In genomic region chr18:36950960-36951359, GRCh38 we compare ENCODE assay signal across 28 cellular contexts.
"Had no signal": no experiment of that assay in that cellular context is flagged by ENCODE, and none has a peak within 500 bp of the region (broad histone marks: within the 10 kb centered on the region; RNA-seq: fewer than 3 reads in every experiment).

No MANE protein-coding gene starts in this region.

- H3K9me3 Mint-ChIP-seq: dendritic cell treated with granulocyte-macrophage colony-stimulating factor and Interleukin-4, amounts not matched to agents 40 ng/mL and 50 ng/mL, for 4 days; effector memory CD8-positive, alpha-beta T cell had no signal

- H3K36me3 ChIP-seq: colonic mucosa, esophagus squamous epithelium, gastrocnemius medialis, heart left ventricle, heart right ventricle had no signal

- H3K27ac Mint-ChIP-seq: dendritic cell treated with granulocyte-macrophage colony-stimulating factor and Interleukin-4, amounts not matched to agents 40 ng/mL and 50 ng/mL, for 4 days; effector memory CD8-positive, alpha-beta T cell had no signal

- H3K27me3 Mint-ChIP-seq: dendritic cell treated with granulocyte-macrophage colony-stimulating factor and Interleukin-4, amounts not matched to agents 40 ng/mL and 50 ng/mL, for 4 days; effector memory CD8-positive, alpha-beta T cell had no signal

- H3K4me3 Mint-ChIP-seq: dendritic cell treated with granulocyte-macrophage colony-stimulating factor and Interleukin-4, amounts not matched to agents 40 ng/mL and 50 ng/mL, for 4 days; effector memory CD8-positive, alpha-beta T cell; endodermal cell had no signal

- ATAC-seq: effector memory CD8-positive, alpha-beta T cell; esophagus mucosa; foreskin keratinocyte; gastrocnemius medialis; gastroesophageal sphincter; heart left ventricle; heart right ventricle had no signal

- H3K4me3 ChIP-seq: colonic mucosa, coronary artery, dorsolateral prefrontal cortex, esophagus muscularis mucosa, esophagus squamous epithelium, gastrocnemius medialis, gastroesophageal sphincter, heart left ventricle, heart right ventricle had no signal

- DNase-seq: colonic mucosa; cortex of kidney; dermis blood vessel endothelial cell; dorsolateral prefrontal cortex; effector CD4-positive, alpha-beta T cell; effector CD8-positive, alpha-beta T cell; effector memory CD4-positive, alpha-beta T cell; effector memory CD8-positive, alpha-beta T cell; endodermal cell; esophagus squamous epithelium; foreskin fibroblast; foreskin keratinocyte; foreskin melanocyte; gastrocnemius medialis; glutamatergic neuron; head of caudate nucleus; heart left ventricle; heart right ventricle had no signal

- H3K4me1 ChIP-seq: colonic mucosa, esophagus squamous epithelium, gastrocnemius medialis, heart left ventricle, heart right ventricle had no signal

- H3K27ac ChIP-seq: colonic mucosa, coronary artery, dorsolateral prefrontal cortex, epithelial cell of prostate, esophagus muscularis mucosa, esophagus squamous epithelium, foreskin keratinocyte, gastrocnemius medialis, gastroesophageal sphincter, heart left ventricle, heart right ventricle had no signal

- H3K9me3 ChIP-seq: colonic mucosa, esophagus muscularis mucosa, esophagus squamous epithelium, gastrocnemius medialis, gastroesophageal sphincter, heart left ventricle, heart right ventricle had no signal

- FAIRE-seq: colon, endometrium, endothelial cell of umbilical vein, frontal cortex had no signal

- H3K27me3 ChIP-seq: colonic mucosa, dorsolateral prefrontal cortex, esophagus muscularis mucosa, esophagus squamous epithelium, foreskin keratinocyte, gastrocnemius medialis, gastroesophageal sphincter, heart left ventricle, heart right ventricle had no signal
